In genomic region chr5:60677831-60678664, GRCh38 we compare ENCODE assay signal across 8 cellular contexts. TPM values are rescaled to one million over a fixed set of nuclear protein-coding genes. Genes with fewer than 3 reads are reported as not detected.
A peak's percentile ranks its signal among the peaks of the same experiment; 100 is the strongest.
DNase-seq lines count a peak whose midpoint lies in the region; ATAC-seq and TF ChIP-seq lines count a peak whose summit lies in the region.

No MANE protein-coding gene starts in this region.

- TF ChIP-seq CTCF in vagina (IDR thresholded peaks at IDR 0.05) = peak in 2 of 3 experiments; percentile 38 to 51

- H3K4me1 ChIP-seq in adipocyte (ENCODE audit: control insufficient read depth, insufficient read depth, low read length) (no peaks in the 10 kb centered on the region), vagina (no peaks in the 10 kb centered on the region)

- peaks cover 5% of the 10 kb centered on the region for H3K4me1 Mint-ChIP-seq in activated CD4-positive, alpha-beta T cell treated with anti-CD3 and anti-CD28 coated beads, Interleukin-2, amount 10 ng/mL, durations not matched to agents 7 days and 5 days

- H3K27ac Mint-ChIP-seq in activated CD4-positive, alpha-beta T cell treated with anti-CD3 and anti-CD28 coated beads, Interleukin-2, amount 10 ng/mL, durations not matched to agents 7 days and 5 days = no peak overlapping the region

- H3K36me3 ChIP-seq in adipocyte (ENCODE audit: control insufficient read depth, insufficient read depth, low read length, severe bottlenecking) = no peaks in the 10 kb centered on the region
- H3K36me3 ChIP-seq in vagina = no peaks in the 10 kb centered on the region

- ATAC-seq in GM18909 (IDR thresholded peaks at IDR 0.05; ENCODE audit: poor library complexity, unreplicated experiment) = peak; percentile 75

- DNase-seq in NCI-H1092 treated with DMSO at 0.1 percent for 48 hours (lab: John Stamatoyannopoulos, UW) = peak; percentile 13
- no peak for DNase-seq in NCI-H1092 (lab: John Stamatoyannopoulos, UW)
- DNase-seq in HT-29 (ENCODE audit: low spot score) = peak; percentile 79
- DNase-seq in adipocyte (ENCODE audit: low read depth) = peak; percentile 79
- DNase-seq in inferior parietal cortex (ENCODE audit: extremely low spot score) = peak; percentile 71
- no peak for DNase-seq in vagina (ENCODE audit: extremely low spot score in 2 of 2)
- no peak for DNase-seq in activated CD4-positive, alpha-beta T cell treated with anti-CD3 and anti-CD28 coated beads, Interleukin-2, amount 10 ng/mL, durations not matched to agents 7 days and 5 days

- H3K9ac ChIP-seq in adipocyte (ENCODE audit: low read length) = peak overlapping the region; percentile 43

- peaks cover 19% of the 10 kb centered on the region for H3K36me3 Mint-ChIP-seq in activated CD4-positive, alpha-beta T cell treated with anti-CD3 and anti-CD28 coated beads, Interleukin-2, amount 10 ng/mL, durations not matched to agents 7 days and 5 days (ENCODE audit: low read depth)

- no peak overlapping the region for H3K4me3 Mint-ChIP-seq in activated CD4-positive, alpha-beta T cell treated with anti-CD3 and anti-CD28 coated beads, Interleukin-2, amount 10 ng/mL, durations not matched to agents 7 days and 5 days

- H3K9me3 ChIP-seq in adipocyte (ENCODE audit: control insufficient read depth, low read length) (no peaks in the 10 kb centered on the region), vagina (no peaks in the 10 kb centered on the region)

- POLR2A ChIA-PET in activated CD4-positive, alpha-beta T cell treated with anti-CD3 and anti-CD28 coated beads, Interleukin-2, amount 10 ng/mL, durations not matched to agents 7 days and 5 days (lab: Charles Lee) = no interaction called here

- intact Hi-C loops in vagina (cut with DNase I) = loop anchor here (10.0 kb wide), 1 partner anchor 873 kb away; no protein-coding TSS in a partner anchor

- peak overlapping the region; percentile 62 for H3K4me3 ChIP-seq in adipocyte (ENCODE audit: low read length)
- no peak overlapping the region for H3K4me3 ChIP-seq in vagina

- no peaks in the 10 kb centered on the region for H3K9me3 Mint-ChIP-seq in activated CD4-positive, alpha-beta T cell treated with anti-CD3 and anti-CD28 coated beads, Interleukin-2, amount 10 ng/mL, durations not matched to agents 7 days and 5 days

- no peak for TF ChIP-seq POLR2A in vagina (IDR thresholded peaks at IDR 0.05)

- H3K27me3 ChIP-seq in adipocyte (replicated peaks; ENCODE audit: control insufficient read depth, insufficient read depth, low read length) (no peaks in the 10 kb centered on the region), vagina (no peaks in the 10 kb centered on the region)

- H3K27ac ChIP-seq in vagina = no peak overlapping the region

- CTCF ChIA-PET in activated CD4-positive, alpha-beta T cell treated with anti-CD3 and anti-CD28 coated beads, Interleukin-2, amount 10 ng/mL, durations not matched to agents 7 days and 5 days (lab: Charles Lee) = interaction anchor here (0.9 to 1.5 kb wide), 4 partner anchors 9 to 311 kb away, joined by 3 to 6 read pairs (median 4); partner anchors contain the start of gene DEPDC1B

- no peaks in the 10 kb centered on the region for H3K27me3 Mint-ChIP-seq in activated CD4-positive, alpha-beta T cell treated with anti-CD3 and anti-CD28 coated beads, Interleukin-2, amount 10 ng/mL, durations not matched to agents 7 days and 5 days

RNA-seq across cellular contexts. Expression of gene DEPDC1B, which starts 21.9 kb away (rescaled TPM):
- total RNA-seq in HT-29 (2014; rRNA removed; shearing (Covaris generic)) = 18.4 and 20.5 TPM in 2 replicates
- 0.74 TPM for total RNA-seq in vagina
- total RNA-seq in activated CD4-positive, alpha-beta T cell treated with anti-CD3 and anti-CD28 coated beads, Interleukin-2, amount 10 ng/mL, durations not matched to agents 7 days and 5 days = 10 to 100 TPM; 46.7 to 51.1 TPM

Comparison
In these comparisons a context has a peak if more than half of its experiments do, and no peak if none do; other contexts are left out.
1. DNase-seq: peak in NCI-H1092 treated with DMSO at 0.1 percent for 48 hours (single experiment), HT-29 (single experiment), adipocyte (single experiment) and inferior parietal cortex (single experiment); none in NCI-H1092 (single experiment), vagina (0 of 2) and activated CD4-positive, alpha-beta T cell treated with anti-CD3 and anti-CD28 coated beads, Interleukin-2, amount 10 ng/mL, durations not matched to agents 7 days and 5 days (single experiment).
2. RNA of gene DEPDC1B, which starts 21.9 kb away (total RNA-seq): 46.7 to 51.1 TPM in activated CD4-positive, alpha-beta T cell treated with anti-CD3 and anti-CD28 coated beads, Interleukin-2, amount 10 ng/mL, durations not matched to agents 7 days and 5 days and 18.4 to 20.5 TPM in HT-29; 0.74 TPM in vagina (single experiment); every median in the first group is over 10 times any median in the second.